Comparison of ENCODE assay signal across 8 cellular contexts in genomic region chr6:108848116-108848868, GRCh38. TPM values are rescaled to one million over a fixed set of nuclear protein-coding genes. Genes with fewer than 3 reads are reported as not detected.
A peak's percentile ranks its signal among the peaks of the same experiment; 100 is the strongest.
DNase-seq lines count a peak whose midpoint lies in the region; ATAC-seq and TF ChIP-seq lines count a peak whose summit lies in the region.

Gene ARMC2, plus strand, starts transcription at chr6:108848422. Its CDS starts 5,846 bp downstream, at chr6:108854268.

- 2% methylated on average over 42 of the region's 61 CpGs for WGBS in hepatocyte (ENCODE audit: low lambda C conversion rate, missing lambda C conversion rate)
- 0 to 1% methylated on average over 58 to 61 of the region's 61 CpGs for WGBS in aorta, 2 donors

- H3K27ac ChIP-seq in hepatocyte (no peak within 1 kb of the TSS), aorta (ENCODE audit: low read depth in 1 of 2, low read length in 2 of 2) (peak within 1 kb of the TSS in 1 of 2 donors; percentile 14)

- in situ Hi-C loops in astrocyte of the cerebellum (cut with HindIII; ENCODE audit: low sequenced_read_pairs), result no loop called here

- H3K4me2 ChIP-seq in hepatocyte, result peak within 1 kb of the TSS; percentile 83

- H3K4me1 ChIP-seq in hepatocyte (ENCODE audit: insufficient read depth) (peaks cover 4% of the 10 kb centered on the region), aorta (ENCODE audit: control insufficient read depth in 1 of 2, insufficient read depth in 2 of 2, low read length in 2 of 2) (no peaks in the 10 kb centered on the region)

- TF ChIP-seq CTCF in astrocyte of the cerebellum (IDR thresholded peaks at IDR 0.05; ENCODE audit: low read depth, low read length, missing control alignments) (no peak), hepatocyte (IDR thresholded peaks at IDR 0.05; ENCODE audit: poor library complexity) (no peak)

- H3K4me3 ChIP-seq in astrocyte of the cerebellum (ENCODE audit: low read depth, low read length) (peak within 1 kb of the TSS; percentile 84), hepatocyte (peak within 1 kb of the TSS; percentile 86), aorta (ENCODE audit: low read length in 2 of 2) (peak within 1 kb of the TSS; percentile 36 to 83)

- no peaks in the 10 kb centered on the region for H3K27me3 ChIP-seq in hepatocyte
- H3K27me3 ChIP-seq in aorta (ENCODE audit: control insufficient read depth in 1 of 2, insufficient read depth in 2 of 2, low read length in 1 of 2), result no peaks in the 10 kb centered on the region

- DNase-seq in NCI-H1694 treated with DMSO at 0.1 percent for 48 hours (lab: John Stamatoyannopoulos, UW) (peak; percentile 58), T-helper 22 cell (ENCODE audit: low read depth) (peak; percentile 73), astrocyte of the cerebellum (ENCODE audit: low read depth) (peak; percentile 42), hepatocyte (ENCODE audit: low spot score) (peak; percentile 94), renal cortical epithelial cell (ENCODE audit: low read depth) (peak; percentile 62), aorta (peak; percentile 95 to 99)

- no peaks in the 10 kb centered on the region for H4K20me1 ChIP-seq in hepatocyte (ENCODE audit: insufficient read depth, poor library complexity, severe bottlenecking)

- intact Hi-C loops in aorta (cut with DNase I), result loop anchor here in 1 of 2 donors (5.0 kb wide), 1 partner anchor 44 kb away; no protein-coding TSS in a partner anchor

- H3K79me2 ChIP-seq in hepatocyte, result peaks cover 13% of the 10 kb centered on the region

- ATAC-seq in GM18499 (IDR thresholded peaks at IDR 0.05; ENCODE audit: insufficient read depth, unreplicated experiment) (peak; percentile 78), HG02938 (IDR thresholded peaks at IDR 0.05; ENCODE audit: unreplicated experiment) (peak; percentile 94), aorta (ENCODE audit: low FRiP score) (peak; percentile 99)

- H3K36me3 ChIP-seq in hepatocyte (replicated peaks; ENCODE audit: insufficient read depth, low read depth) (no peaks in the 10 kb centered on the region), aorta (ENCODE audit: control insufficient read depth in 1 of 2, insufficient read depth in 2 of 2, low read length in 1 of 2) (no peaks in the 10 kb centered on the region)

- H2AFZ ChIP-seq in hepatocyte, result peak within 1 kb of the TSS; percentile 94

- H3K9me2 ChIP-seq in hepatocyte (replicated peaks; ENCODE audit: insufficient read depth), result no peaks in the 10 kb centered on the region

- H3K9me3 ChIP-seq in hepatocyte (ENCODE audit: low read depth) (no peaks in the 10 kb centered on the region), aorta (ENCODE audit: control insufficient read depth, low read length) (no peaks in the 10 kb centered on the region)

RNA-seq across cellular contexts. Expression of gene ARMC2, which starts in this region (rescaled TPM):
- total RNA-seq in hepatocyte, result 1.8 and 2.8 TPM in 2 replicates
- 4.8 and 6.7 TPM in 2 replicates for polyA plus RNA-seq in hepatocyte
- 2.6 and 4.8 TPM in 2 replicates for total RNA-seq in renal cortical epithelial cell
- 10 to 100 TPM; 12.3 to 20.7 TPM for total RNA-seq in aorta
- 1 to 10 TPM; 5.3 to 5.5 TPM for polyA plus RNA-seq in aorta

Comparison
In these comparisons a context has a peak if more than half of its experiments do, and no peak if none do; other contexts are left out.
1. DNase-seq: peak in every context shown above with its lines; median percentile 97 in aorta; 94 in hepatocyte; 73 in T-helper 22 cell; 62 in renal cortical epithelial cell; 58 in NCI-H1694 treated with DMSO at 0.1 percent for 48 hours; 42 in astrocyte of the cerebellum.